Comparison of ENCODE assay signal across 14 cellular contexts in the genomic region with DNA sequence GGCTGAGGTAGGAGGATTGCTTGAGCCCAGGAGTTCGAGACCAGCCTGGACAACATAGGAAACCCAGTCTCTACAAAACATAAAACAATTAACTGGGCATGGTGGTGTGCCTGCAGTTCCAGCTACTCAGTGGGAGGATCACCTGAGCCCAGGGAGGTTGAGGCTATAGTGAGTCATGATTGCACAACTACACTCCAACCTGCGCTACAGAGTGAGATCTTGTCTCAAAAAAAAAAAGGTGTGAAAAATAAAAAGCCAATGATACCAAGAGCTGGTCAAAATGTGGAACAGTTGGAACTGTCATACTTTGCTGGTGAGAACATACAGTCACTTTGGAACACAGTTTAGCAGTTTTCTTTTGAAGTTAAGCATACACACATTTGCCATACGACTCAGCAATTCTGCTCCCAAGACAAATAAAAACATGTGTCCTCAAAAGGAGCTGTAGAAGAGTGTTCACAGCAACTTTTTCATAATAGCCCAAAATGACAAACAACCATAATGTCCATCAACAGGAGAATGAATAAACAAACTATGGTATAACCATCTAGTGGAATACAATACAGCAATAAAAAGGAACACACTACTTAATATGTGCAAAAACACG. TPM values are rescaled to one million over a fixed set of nuclear protein-coding genes. Genes with fewer than 3 reads are reported as not detected.
A peak's percentile ranks its signal among the peaks of the same experiment; 100 is the strongest.
DNase-seq lines count a peak whose midpoint lies in the region; ATAC-seq and TF ChIP-seq lines count a peak whose summit lies in the region.
"Had no signal": no experiment of that assay in that cellular context is flagged by ENCODE, and none has a peak within 500 bp of the region (broad histone marks: within the 10 kb centered on the region; RNA-seq: fewer than 3 reads in every experiment).

No MANE protein-coding gene starts in this region.

- H3K79me2 ChIP-seq in osteoblast (ENCODE audit: insufficient read depth, low read length) = no peaks in the 10 kb centered on the region

- no peaks in the 10 kb centered on the region for H3K27me3 ChIP-seq in osteoblast (ENCODE audit: insufficient read depth, low read length)
- H3K27me3 ChIP-seq: esophagus squamous epithelium had no signal

- no peak overlapping the region for H3K27ac ChIP-seq in osteoblast (ENCODE audit: low read depth, low read length)
- H3K27ac ChIP-seq in coronary artery = no peak overlapping the region

- no peaks in the 10 kb centered on the region for H4K20me1 ChIP-seq in osteoblast (ENCODE audit: insufficient read depth, low read length)

- H3K36me3 Mint-ChIP-seq in T-helper 2 cell treated with Interferon-gamma antibody and Interleukin-4, amounts not matched to agents 5 μg/mL and 100 μg/mL, for 36 hours (ENCODE audit: low read depth) = no peaks in the 10 kb centered on the region
- H3K36me3 Mint-ChIP-seq in effector memory CD8-positive, alpha-beta T cell (ENCODE audit: insufficient read depth) = peaks cover 3% of the 10 kb centered on the region
- H3K36me3 Mint-ChIP-seq: naive thymus-derived CD8-positive, alpha-beta T cell had no signal

- H3K36me3 ChIP-seq in osteoblast (ENCODE audit: insufficient read depth, low read length) = no peaks in the 10 kb centered on the region
- H3K36me3 ChIP-seq: esophagus squamous epithelium had no signal

- no peak overlapping the region for H3K4me2 ChIP-seq in osteoblast (ENCODE audit: insufficient read depth, low read length)

- H3K27me3 Mint-ChIP-seq in T-helper 2 cell treated with Interferon-gamma antibody and Interleukin-4, amounts not matched to agents 5 μg/mL and 100 μg/mL, for 36 hours (ENCODE audit: low read depth) = no peaks in the 10 kb centered on the region
- no peaks in the 10 kb centered on the region for H3K27me3 Mint-ChIP-seq in effector memory CD8-positive, alpha-beta T cell
- H3K27me3 Mint-ChIP-seq: naive thymus-derived CD8-positive, alpha-beta T cell had no signal

- peaks cover 4% of the 10 kb centered on the region for H3K9me3 Mint-ChIP-seq in T-helper 2 cell treated with Interferon-gamma antibody and Interleukin-4, amounts not matched to agents 5 μg/mL and 100 μg/mL, for 36 hours
- no peaks in the 10 kb centered on the region for H3K9me3 Mint-ChIP-seq in effector memory CD8-positive, alpha-beta T cell

- H3K4me3 ChIP-seq in osteoblast (ENCODE audit: insufficient read depth, low read length) (no peak overlapping the region), coronary artery (no peak overlapping the region)
- H3K4me3 ChIP-seq: esophagus squamous epithelium had no signal

- H2AFZ ChIP-seq in osteoblast (ENCODE audit: low read length) = no peak overlapping the region

- H3K27ac Mint-ChIP-seq in T-helper 2 cell treated with Interferon-gamma antibody and Interleukin-4, amounts not matched to agents 5 μg/mL and 100 μg/mL, for 36 hours = no peak overlapping the region
- peak overlapping the region; percentile 26 to 77 for H3K27ac Mint-ChIP-seq in effector memory CD8-positive, alpha-beta T cell

- no peak overlapping the region for H3K4me3 Mint-ChIP-seq in T-helper 2 cell treated with Interferon-gamma antibody and Interleukin-4, amounts not matched to agents 5 μg/mL and 100 μg/mL, for 36 hours
- H3K4me3 Mint-ChIP-seq in effector memory CD8-positive, alpha-beta T cell = peak overlapping the region; percentile 26 to 38
- H3K4me3 Mint-ChIP-seq: naive thymus-derived CD8-positive, alpha-beta T cell had no signal

- H3K4me1 Mint-ChIP-seq in T-helper 2 cell treated with Interferon-gamma antibody and Interleukin-4, amounts not matched to agents 5 μg/mL and 100 μg/mL, for 36 hours (ENCODE audit: low read depth) = peaks cover 23% of the 10 kb centered on the region
- H3K4me1 Mint-ChIP-seq in effector memory CD8-positive, alpha-beta T cell (ENCODE audit: low read depth in 2 of 2) = peaks cover 20 to 27% of the 10 kb centered on the region in 2 donors

- TF ChIP-seq CTCF in osteoblast (IDR thresholded peaks at IDR 0.05; ENCODE audit: extremely low read depth, low read depth, low read length) = no peak
- TF ChIP-seq CTCF in coronary artery (IDR thresholded peaks at IDR 0.05) = no peak

- H3K4me1 ChIP-seq in osteoblast (ENCODE audit: insufficient read depth, low read length) = no peaks in the 10 kb centered on the region

- no peaks in the 10 kb centered on the region for H3K9me3 ChIP-seq in osteoblast (ENCODE audit: low read depth, low read length)
- H3K9me3 ChIP-seq: esophagus squamous epithelium had no signal

- DNase-seq in NK-92 treated with Interleukin-12 subunit alpha and Interleukin-12 subunit beta, amount 100 ng/mL, for 24 hours (lab: John Stamatoyannopoulos, UW) = peak; percentile 59
- no peak for DNase-seq in NK-92 (lab: John Stamatoyannopoulos, UW; ENCODE audit: unreplicated experiment)
- DNase-seq in T-helper 2 cell treated with Interferon-gamma antibody and Interleukin-4, amounts not matched to agents 5 μg/mL and 100 μg/mL, for 36 hours (ENCODE audit: low spot score) = peak; percentile 55
- DNase-seq in effector memory CD8-positive, alpha-beta T cell = peak in 2 of 3 experiments; percentile 36 to 37
- peak; percentile 63 for DNase-seq in osteoblast (ENCODE audit: insufficient read length, low spot score, missing footprints)
- DNase-seq in coronary artery (ENCODE audit: low spot score) = no peak
- no peak for DNase-seq in DMS153 (lab: John Stamatoyannopoulos, UW)
- DNase-seq: 8988T; central memory CD4-positive, alpha-beta T cell; DMS53; esophagus squamous epithelium; NCI-H1436 had no signal

- peak; percentile 97 for ATAC-seq in effector memory CD8-positive, alpha-beta T cell (replicated peaks)
- no peak for ATAC-seq in HG03135 (IDR thresholded peaks at IDR 0.05; ENCODE audit: unreplicated experiment)
- ATAC-seq: naive thymus-derived CD8-positive, alpha-beta T cell had no signal

RNA-seq across cellular contexts. Expression of gene FKBP5, which starts 21.6 kb away (rescaled TPM):
- 5.1 and 6.2 TPM in 2 replicates for total RNA-seq in osteoblast

RNA-seq across cellular contexts. Expression of gene ARMC12, which starts 26.5 kb away (rescaled TPM):
- total RNA-seq in osteoblast = 0.36 and 0.59 TPM in 2 replicates

Comparison
In these comparisons a context has a peak if more than half of its experiments do, and no peak if none do; other contexts are left out.
1. DNase-seq: peak in NK-92 treated with Interleukin-12 subunit alpha and Interleukin-12 subunit beta, amount 100 ng/mL, for 24 hours (single experiment), T-helper 2 cell treated with Interferon-gamma antibody and Interleukin-4, amounts not matched to agents 5 μg/mL and 100 μg/mL, for 36 hours (single experiment), effector memory CD8-positive, alpha-beta T cell (2 of 3) and osteoblast (single experiment); none in NK-92 (single experiment), coronary artery (single experiment) and DMS153 (single experiment).